In genomic region chr1:197330213-197330612, GRCh38 we compare ENCODE assay signal across 18 cellular contexts.
"Had no signal": no experiment of that assay in that cellular context is flagged by ENCODE, and none has a peak within 500 bp of the region (broad histone marks: within the 10 kb centered on the region; RNA-seq: fewer than 3 reads in every experiment).

No MANE protein-coding gene starts in this region.

- ATAC-seq: left lung; lower lobe of right lung; natural killer cell; stimulated activated effector memory CD8-positive, alpha-beta T cell treated with anti-CD3 and anti-CD28 coated beads, Interleukin-12 subunit alpha, Interleukin-12 subunit beta, amount 100 ng/mL, for 72 hours had no signal

- H3K27ac Mint-ChIP-seq: natural killer cell; progenitor cell of endocrine pancreas; stimulated activated effector memory CD8-positive, alpha-beta T cell treated with anti-CD3 and anti-CD28 coated beads, Interleukin-12 subunit alpha, Interleukin-12 subunit beta, amount 100 ng/mL, for 72 hours; type B pancreatic cell had no signal

- H3K4me2 ChIP-seq: hepatocyte had no signal

- H3K27ac ChIP-seq: dorsolateral prefrontal cortex, hepatocyte, left lung, lower lobe of right lung, parathyroid adenoma, sigmoid colon, stomach, thyroid gland had no signal

- H3K4me3 ChIP-seq: dorsolateral prefrontal cortex, hepatocyte, left lung, lower lobe of right lung, sigmoid colon, stomach, thyroid gland had no signal

- H3K36me3 ChIP-seq: left lung, lower lobe of right lung, sigmoid colon, stomach, thyroid gland had no signal

- H3K4me3 Mint-ChIP-seq: natural killer cell; neural crest cell; stimulated activated effector memory CD8-positive, alpha-beta T cell treated with anti-CD3 and anti-CD28 coated beads, Interleukin-12 subunit alpha, Interleukin-12 subunit beta, amount 100 ng/mL, for 72 hours; type B pancreatic cell had no signal

- DNase-seq: dorsolateral prefrontal cortex; effector CD4-positive, alpha-beta T cell; kidney; lower lobe of right lung; natural killer cell; sigmoid colon; stimulated activated CD4-positive, alpha-beta T cell treated with anti-CD3 and anti-CD28 coated beads, Interleukin-2, amount 100 ng/mL, for 24 hours; stimulated activated CD4-positive, alpha-beta T cell treated with anti-CD3 and anti-CD28 coated beads, Interleukin-4, amount 100 ng/mL, for 24 hours; stimulated activated naive CD4-positive, alpha-beta T cell treated with Interleukin-2 at 50 U/mL for 16 hours; stomach; thyroid gland had no signal

- H3K9ac ChIP-seq: parathyroid adenoma had no signal

- H3K9me3 Mint-ChIP-seq: natural killer cell; neural crest cell; stimulated activated effector memory CD8-positive, alpha-beta T cell treated with anti-CD3 and anti-CD28 coated beads, Interleukin-12 subunit alpha, Interleukin-12 subunit beta, amount 100 ng/mL, for 72 hours had no signal

- H3K27me3 Mint-ChIP-seq: type B pancreatic cell had no signal

- H3K36me3 Mint-ChIP-seq: natural killer cell; stimulated activated effector memory CD8-positive, alpha-beta T cell treated with anti-CD3 and anti-CD28 coated beads, Interleukin-12 subunit alpha, Interleukin-12 subunit beta, amount 100 ng/mL, for 72 hours had no signal

- H3K4me1 ChIP-seq: left lung, lower lobe of right lung, parathyroid adenoma, sigmoid colon, stomach, thyroid gland had no signal

- H3K9me3 ChIP-seq: left lung, lower lobe of right lung, sigmoid colon, stomach, thyroid gland had no signal

- H3K4me1 Mint-ChIP-seq: natural killer cell; neural crest cell; stimulated activated effector memory CD8-positive, alpha-beta T cell treated with anti-CD3 and anti-CD28 coated beads, Interleukin-12 subunit alpha, Interleukin-12 subunit beta, amount 100 ng/mL, for 72 hours had no signal

- H2AFZ ChIP-seq: hepatocyte, parathyroid adenoma had no signal

- H3K79me2 ChIP-seq: hepatocyte, parathyroid adenoma had no signal

- H3K27me3 ChIP-seq: dorsolateral prefrontal cortex, hepatocyte, left lung, sigmoid colon, stomach, thyroid gland had no signal
